ENCODE assay signal across 15 cellular contexts in genomic region chr14:42193426-42193766, GRCh38.
DNase-seq lines count a peak whose midpoint lies in the region; ATAC-seq, FAIRE-seq and TF ChIP-seq lines count a peak whose summit lies in the region.
"Had no signal": no experiment of that assay in that cellular context is flagged by ENCODE, and none has a peak within 500 bp of the region (broad histone marks: within the 10 kb centered on the region; RNA-seq: fewer than 3 reads in every experiment).

No MANE protein-coding gene starts in this region.

- H3K79me2 ChIP-seq in endothelial cell of umbilical vein (ENCODE audit: control insufficient read depth, insufficient read depth, low read length): no peaks in the 10 kb centered on the region

- H2AFZ ChIP-seq in endothelial cell of umbilical vein (ENCODE audit: low read depth, low read length): peak overlapping the region; percentile 20

- CTCF ChIA-PET in MCF 10A (lab: Yijun Ruan, JAX): interaction anchor here (0.6 to 0.9 kb wide), 3 partner anchors 324 to 1337 kb away, joined by 3 read pairs; no protein-coding TSS in a partner anchor
- CTCF ChIA-PET in endothelial cell of umbilical vein (lab: Charles Lee): interaction anchor here (0.8 to 1.8 kb wide), 5 partner anchors 9 to 32 kb away, joined by 3 to 8 read pairs (median 4); no protein-coding TSS in a partner anchor

- peaks cover 15% of the 10 kb centered on the region for H3K4me1 Mint-ChIP-seq in MCF 10A (ENCODE audit: insufficient read depth, unreplicated experiment)

- H3K27me3 ChIP-seq in breast epithelium: no peaks in the 10 kb centered on the region
- no peaks in the 10 kb centered on the region for H3K27me3 ChIP-seq in endothelial cell of umbilical vein (ENCODE audit: control insufficient read depth in 2 of 2, insufficient read depth in 2 of 2, low read length in 2 of 2)
- no peaks in the 10 kb centered on the region for H3K27me3 ChIP-seq in vagina

- H3K4me1 ChIP-seq in breast epithelium (no peaks in the 10 kb centered on the region), endothelial cell of umbilical vein (ENCODE audit: control insufficient read depth, extremely low read depth, insufficient read depth, low read length) (peaks cover 23% of the 10 kb centered on the region), mesodermal cell (ENCODE audit: control insufficient read depth, insufficient read depth, low read length, poor library complexity, severe bottlenecking) (peaks cover 10% of the 10 kb centered on the region), vagina (peaks cover 8% of the 10 kb centered on the region)
- H3K4me1 ChIP-seq: Caco-2 had no signal

- no peak for DNase-seq in MCF 10A (ENCODE audit: unreplicated experiment)
- DNase-seq in breast epithelium (ENCODE audit: low spot score in 2 of 2): no peak
- no peak for DNase-seq in endothelial cell of umbilical vein (ENCODE audit: low read depth, low spot score)
- no peak for DNase-seq in vagina (ENCODE audit: extremely low spot score in 2 of 2)
- no peak for DNase-seq in lower leg skin (ENCODE audit: low spot score in 2 of 2)
- DNase-seq in NCI-H2171 (lab: John Stamatoyannopoulos, UW): no peak
- DNase-seq: AML-193, Caco-2, NCI-H1092 treated with DMSO at 0.1 percent for 48 hours, NCI-H187, NCI-H82 had no signal

- H3K4me2 ChIP-seq in endothelial cell of umbilical vein (ENCODE audit: insufficient read depth, low read length): peak overlapping the region; percentile 86

- no peak for TF ChIP-seq POLR2A in breast epithelium (IDR thresholded peaks at IDR 0.05)
- TF ChIP-seq POLR2A in endothelial cell of umbilical vein (IDR thresholded peaks at IDR 0.05; ENCODE audit: low read depth, low read length): no peak
- TF ChIP-seq POLR2A in vagina (IDR thresholded peaks at IDR 0.05): no peak
- TF ChIP-seq POLR2A in lower leg skin (IDR thresholded peaks at IDR 0.05): no peak

- H3K27ac ChIP-seq in breast epithelium (no peak overlapping the region), endothelial cell of umbilical vein (ENCODE audit: insufficient read depth, low read depth, low read length) (peak overlapping the region; percentile 95), mesodermal cell (ENCODE audit: low read depth, low read length, severe bottlenecking) (peak overlapping the region; percentile 94), vagina (peak overlapping the region; percentile 42)

- no peaks in the 10 kb centered on the region for H3K9me1 ChIP-seq in endothelial cell of umbilical vein (replicated peaks; ENCODE audit: control insufficient read depth, extremely low read depth, insufficient read depth, low read length)

- FAIRE-seq in endothelial cell of umbilical vein (lab: Jason Lieb, UNC): no peak
- FAIRE-seq: GM18507, K562 had no signal

- H3K9me3 Mint-ChIP-seq in MCF 10A (ENCODE audit: unreplicated experiment): no peaks in the 10 kb centered on the region

- H3K4me3 ChIP-seq in breast epithelium (no peak overlapping the region), endothelial cell of umbilical vein (replicated peaks in 1 of 3; ENCODE audit: insufficient read depth in 1 of 3, low read depth in 1 of 3, low read length in 3 of 3) (no peak overlapping the region), mesodermal cell (ENCODE audit: extremely low read depth, insufficient read depth, low read length, poor library complexity, severe bottlenecking) (no peak overlapping the region), vagina (no peak overlapping the region), lower leg skin (ENCODE audit: low read depth, poor library complexity, severe bottlenecking) (no peak overlapping the region)
- H3K4me3 ChIP-seq: K562 had no signal

- no peaks in the 10 kb centered on the region for H4K20me1 ChIP-seq in endothelial cell of umbilical vein (replicated peaks; ENCODE audit: control insufficient read depth, extremely low read depth, insufficient read depth, low read length)

- H3K9ac ChIP-seq in endothelial cell of umbilical vein (replicated peaks; ENCODE audit: extremely low read depth, insufficient read depth, low read length): peak overlapping the region; percentile 53

- no TSS peak for BruUV-seq in MCF 10A (replicated peaks; lab: Mats Ljungman, UMichigan)
- no TSS peak for BruUV-seq in endothelial cell of umbilical vein (replicated peaks; lab: Mats Ljungman, UMichigan)

- peak overlapping the region; percentile 92 for H3K27ac Mint-ChIP-seq in MCF 10A (ENCODE audit: low read depth, unreplicated experiment)

- intact Hi-C loops in MCF 10A (cut with micrococcal nuclease): no loop called here
- intact Hi-C loops in breast epithelium (cut with DNase I; ENCODE audit: low total_unique reads): no loop called here
- intact Hi-C loops in endothelial cell of umbilical vein (cut with micrococcal nuclease): loop anchor here (1.0 to 2.0 kb wide), 2 partner anchors 22 to 31 kb away; no protein-coding TSS in a partner anchor
- intact Hi-C loops in vagina (cut with DNase I): no loop called here
- intact Hi-C loops in lower leg skin (cut with DNase I; ENCODE audit: low total_unique reads): no loop called here

- H3K36me3 ChIP-seq in breast epithelium (no peaks in the 10 kb centered on the region), endothelial cell of umbilical vein (ENCODE audit: control insufficient read depth in 2 of 2, extremely low read depth in 1 of 2, insufficient read depth in 2 of 2, low read length in 2 of 2) (no peaks in the 10 kb centered on the region), mesodermal cell (ENCODE audit: control insufficient read depth, insufficient read depth, low read length) (no peaks in the 10 kb centered on the region), vagina (no peaks in the 10 kb centered on the region)

- no peak for ATAC-seq in GM21515 (IDR thresholded peaks at IDR 0.05; ENCODE audit: unreplicated experiment)
- ATAC-seq: K562 had no signal

- no peak for TF ChIP-seq CTCF in MCF 10A (IDR thresholded peaks at IDR 0.05; ENCODE audit: unreplicated experiment)
- TF ChIP-seq CTCF in breast epithelium (IDR thresholded peaks at IDR 0.05): no peak
- no peak for TF ChIP-seq CTCF in endothelial cell of umbilical vein (IDR thresholded peaks at IDR 0.05; ENCODE audit: extremely low read depth in 1 of 2, insufficient read depth in 1 of 2, low read depth in 1 of 2, low read length in 2 of 2)
- no peak for TF ChIP-seq CTCF in vagina (IDR thresholded peaks at IDR 0.05)
- no peak for TF ChIP-seq CTCF in lower leg skin (IDR thresholded peaks at IDR 0.05)

- H3K27me3 Mint-ChIP-seq in MCF 10A (ENCODE audit: insufficient read depth, unreplicated experiment): no peaks in the 10 kb centered on the region

- peaks cover 5% of the 10 kb centered on the region for H3K36me3 Mint-ChIP-seq in MCF 10A (ENCODE audit: insufficient read depth, unreplicated experiment)

- POLR2A ChIA-PET in MCF 10A (lab: Yijun Ruan, JAX): no interaction called here
- POLR2A ChIA-PET in endothelial cell of umbilical vein (lab: Charles Lee): no interaction called here

- no peak overlapping the region for H3K4me3 Mint-ChIP-seq in MCF 10A (ENCODE audit: unreplicated experiment)

- H3K9me3 ChIP-seq in breast epithelium (no peaks in the 10 kb centered on the region), endothelial cell of umbilical vein (replicated peaks; ENCODE audit: control insufficient read depth, insufficient read depth, low read length) (no peaks in the 10 kb centered on the region), mesodermal cell (ENCODE audit: control insufficient read depth, low read length) (no peaks in the 10 kb centered on the region), vagina (no peaks in the 10 kb centered on the region)
- H3K9me3 ChIP-seq: Caco-2 had no signal

- dilution Hi-C loops in endothelial cell of umbilical vein (cut with MboI; ENCODE audit: extremely low pct_ligation_motif_present, low sequenced_read_pairs): no loop called here

TF ChIP-seq in endothelial cell of umbilical vein, 7 proteins besides CTCF, POLR2A, EP300 and RAD21:
- TF ChIP-seq JUN (IDR thresholded peaks at IDR 0.05; ENCODE audit: borderline replicate concordance, insufficient read depth, insufficient read length, low read depth) (no peak), GATA2 (IDR thresholded peaks at IDR 0.05; ENCODE audit: insufficient read depth, insufficient read length, low read depth, low read length) (no peak), FOS (IDR thresholded peaks at IDR 0.05; ENCODE audit: borderline replicate concordance, insufficient read depth, low read length) (no peak), POLR2AphosphoS5 (IDR thresholded peaks at IDR 0.05; ENCODE audit: insufficient read depth, low read depth, low read length) (no peak), EZH2 (IDR thresholded peaks at IDR 0.05; ENCODE audit: borderline replicate concordance, low read depth, low read length, severe bottlenecking) (no peak), MYC (IDR thresholded peaks at IDR 0.05; ENCODE audit: low read depth, low read length) (no peak)
- TF ChIP-seq, protein P1, sequence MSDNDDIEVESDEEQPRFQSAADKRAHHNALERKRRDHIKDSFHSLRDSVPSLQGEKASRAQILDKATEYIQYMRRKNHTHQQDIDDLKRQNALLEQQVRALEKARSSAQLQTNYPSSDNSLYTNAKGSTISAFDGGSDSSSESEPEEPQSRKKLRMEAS (IDR thresholded peaks at IDR 0.05; ENCODE audit: insufficient read depth, insufficient read length): no peak

Comparison
In these comparisons a context has a peak if more than half of its experiments do, and no peak if none do; other contexts are left out.
1. H3K27ac ChIP-seq: peak in endothelial cell of umbilical vein (single experiment), mesodermal cell (single experiment) and vagina (single experiment); none in breast epithelium (0 of 2).